ENCODE assay signal across 7 cellular contexts in the genomic region with DNA sequence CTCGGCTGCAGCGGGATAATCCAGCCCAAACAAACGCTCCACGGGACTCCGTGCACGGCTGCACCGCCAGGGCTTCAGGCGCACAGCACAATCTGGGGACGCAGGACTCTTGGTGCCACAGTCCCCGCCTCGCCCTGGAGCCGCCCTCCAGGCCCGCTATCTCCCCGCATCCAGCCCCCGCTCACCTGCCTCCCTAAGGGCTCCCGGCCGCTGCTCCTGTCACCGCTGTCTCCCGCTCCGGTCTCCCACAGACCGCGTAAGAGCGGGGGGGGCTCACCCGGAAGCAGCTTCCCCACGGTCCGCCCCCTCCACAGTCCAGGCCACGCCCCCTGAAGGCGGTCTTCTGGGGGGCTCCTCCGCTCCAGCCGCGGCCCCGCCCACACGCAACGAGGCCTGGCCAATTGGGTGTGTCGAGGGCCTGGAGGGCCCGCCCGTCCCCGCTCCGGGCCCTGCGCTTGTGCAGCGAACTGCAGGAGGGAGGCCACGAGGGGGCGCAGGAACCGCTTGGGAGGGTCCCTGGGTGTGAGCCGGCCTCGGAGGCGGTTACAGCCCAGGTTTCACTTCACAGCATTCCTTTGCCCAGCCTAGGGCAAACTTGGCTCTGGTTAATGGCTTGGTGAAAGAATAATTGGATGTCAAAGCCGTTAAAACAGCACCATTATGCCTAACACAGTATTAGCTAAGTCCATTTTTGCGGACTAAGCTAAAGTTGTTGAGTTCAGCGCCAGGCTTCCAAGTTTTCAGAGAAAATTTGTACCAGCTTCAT. TPM values are rescaled to one million over a fixed set of nuclear protein-coding genes. Genes with fewer than 3 reads are reported as not detected.
DNase-seq lines count a peak whose midpoint lies in the region; ATAC-seq and TF ChIP-seq lines count a peak whose summit lies in the region.

A gene (minus strand): TSS at position 258 of the 766 bp plus-strand sequence. CDS start 7,725 bp downstream, outside the sequence.

- TF ChIP-seq CTCF in astrocyte of the cerebellum (IDR thresholded peaks at IDR 0.05; ENCODE audit: low read depth, low read length, missing control alignments) (peak; percentile 94), hepatocyte (IDR thresholded peaks at IDR 0.05; ENCODE audit: poor library complexity) (peak; percentile 99), retinal pigment epithelial cell (conservative IDR thresholded peaks at IDR 0.05; ENCODE audit: low read depth, low read length) (peak; percentile 85)

- H3K4me3 ChIP-seq in astrocyte of the cerebellum (ENCODE audit: low read depth, low read length) (peak within 1 kb of the TSS; percentile 90), hepatocyte (peak within 1 kb of the TSS; percentile 59), retinal pigment epithelial cell (ENCODE audit: low read length) (peak within 1 kb of the TSS; percentile 90)

- no peaks in the 10 kb centered on the region for H4K20me1 ChIP-seq in hepatocyte (ENCODE audit: insufficient read depth, poor library complexity, severe bottlenecking)

- no peaks in the 10 kb centered on the region for H3K9me2 ChIP-seq in hepatocyte (replicated peaks; ENCODE audit: insufficient read depth)

- DNase-seq in NCI-H2029 treated with DMSO at 0.1 percent for 48 hours (lab: John Stamatoyannopoulos, UW) (peak; percentile 90), T-helper 9 cell (peak; percentile 100), astrocyte of the cerebellum (ENCODE audit: low read depth) (peak; percentile 96), hepatocyte (ENCODE audit: low spot score) (peak; percentile 100), retinal pigment epithelial cell (ENCODE audit: low read depth) (peak; percentile 93)

- no peaks in the 10 kb centered on the region for H3K36me3 ChIP-seq in hepatocyte (replicated peaks; ENCODE audit: insufficient read depth, low read depth)

- no peaks in the 10 kb centered on the region for H3K27me3 ChIP-seq in hepatocyte

- peaks cover 42% of the 10 kb centered on the region for H3K79me2 ChIP-seq in hepatocyte

- peak within 1 kb of the TSS; percentile 93 for H3K4me2 ChIP-seq in hepatocyte

- 3% methylated on average over 35 of the region's 50 CpGs for WGBS in hepatocyte (ENCODE audit: low lambda C conversion rate, missing lambda C conversion rate)

- H3K9me3 ChIP-seq in hepatocyte (ENCODE audit: low read depth), result no peaks in the 10 kb centered on the region

- in situ Hi-C loops in astrocyte of the cerebellum (cut with HindIII; ENCODE audit: low sequenced_read_pairs), result no loop called here

- peak within 1 kb of the TSS; percentile 80 for H3K27ac ChIP-seq in hepatocyte

- peak within 1 kb of the TSS; percentile 74 for H2AFZ ChIP-seq in hepatocyte

- peak; percentile 95 for ATAC-seq in GM18508 (IDR thresholded peaks at IDR 0.05; ENCODE audit: insufficient read depth, unreplicated experiment)
- ATAC-seq in HG03025 (IDR thresholded peaks at IDR 0.05; ENCODE audit: low FRiP score, unreplicated experiment), result peak; percentile 94

- peaks cover 38% of the 10 kb centered on the region for H3K4me1 ChIP-seq in hepatocyte (ENCODE audit: insufficient read depth)

RNA-seq across cellular contexts. Expression of the gene that starts here (rescaled TPM):
- 27.1 and 27.8 TPM in 2 replicates for total RNA-seq in hepatocyte
- polyA plus RNA-seq in hepatocyte, result 31.5 and 43.8 TPM in 2 replicates

Comparison
In these comparisons a context has a peak if more than half of its experiments do, and no peak if none do; other contexts are left out.
1. Peak in every context shown above with its lines: DNase-seq, ATAC-seq, H3K4me3 ChIP-seq and H3K27ac ChIP-seq.